In the genomic region with DNA sequence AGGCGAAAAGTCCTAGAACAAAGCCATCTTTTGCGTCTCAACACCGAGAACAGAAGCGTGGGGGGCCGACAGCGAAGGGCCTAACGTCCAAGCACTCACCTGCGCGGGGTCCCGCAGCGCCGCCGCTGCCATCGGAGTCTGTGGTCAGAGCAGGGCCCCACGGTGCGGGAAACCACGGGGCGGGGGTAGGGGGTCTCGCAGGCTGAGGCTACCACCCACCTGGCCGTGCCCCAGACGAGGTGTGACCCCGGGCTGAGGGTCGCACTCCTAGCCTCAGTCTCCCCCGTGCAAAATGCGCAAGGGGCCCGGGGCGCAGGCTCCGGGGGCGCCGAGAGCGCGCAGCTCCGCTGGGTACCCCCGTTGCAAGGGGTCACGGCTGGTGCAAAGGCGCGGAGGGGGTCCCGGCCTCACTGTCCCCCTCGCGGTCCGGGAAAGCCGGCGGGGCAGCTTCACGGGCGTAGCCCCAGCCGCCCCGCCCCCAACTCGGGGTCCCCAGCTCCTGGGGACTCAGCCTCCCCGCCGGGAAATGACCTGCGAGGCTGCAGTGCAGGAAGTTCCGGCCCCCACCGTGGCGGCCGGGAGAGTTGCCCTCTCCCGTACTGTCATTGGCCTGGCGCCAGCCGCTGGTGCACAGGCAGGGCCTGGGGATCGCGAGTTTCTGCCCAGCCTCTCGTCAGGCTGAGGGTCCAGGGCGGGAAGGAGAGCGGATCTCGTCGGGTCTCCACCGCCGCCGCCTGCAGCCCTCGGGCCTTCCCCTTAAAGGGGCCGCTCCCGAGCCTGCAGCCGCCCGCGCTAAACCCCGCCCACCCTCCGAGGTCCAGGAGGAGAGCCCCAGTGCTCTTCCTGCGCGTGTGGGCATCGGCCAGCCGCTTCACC, we compare ENCODE assay signal across 1 cellular context.
TF ChIP-seq lines count a peak whose summit lies in the region.

TSS of gene ZNF792 (minus strand) at position 699 of the 876 bp plus-strand sequence. CDS start at position 132, 567 bp downstream.

TF ChIP-seq in GM12878, 131 proteins besides CTCF, POLR2A, EP300 and RAD21 (continued from another document and continues in another):
- TF ChIP-seq, protein P1, sequence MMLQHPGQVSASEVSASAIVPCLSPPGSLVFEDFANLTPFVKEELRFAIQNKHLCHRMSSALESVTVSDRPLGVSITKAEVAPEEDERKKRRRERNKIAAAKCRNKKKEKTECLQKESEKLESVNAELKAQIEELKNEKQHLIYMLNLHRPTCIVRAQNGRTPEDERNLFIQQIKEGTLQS (IDR thresholded peaks at IDR 0.05; ENCODE audit: borderline replicate concordance, extremely low read depth, low read depth, low read length) = no peak
- no peak for TF ChIP-seq ZSCAN29 (IDR thresholded peaks at IDR 0.05)
- TF ChIP-seq, protein P2, sequence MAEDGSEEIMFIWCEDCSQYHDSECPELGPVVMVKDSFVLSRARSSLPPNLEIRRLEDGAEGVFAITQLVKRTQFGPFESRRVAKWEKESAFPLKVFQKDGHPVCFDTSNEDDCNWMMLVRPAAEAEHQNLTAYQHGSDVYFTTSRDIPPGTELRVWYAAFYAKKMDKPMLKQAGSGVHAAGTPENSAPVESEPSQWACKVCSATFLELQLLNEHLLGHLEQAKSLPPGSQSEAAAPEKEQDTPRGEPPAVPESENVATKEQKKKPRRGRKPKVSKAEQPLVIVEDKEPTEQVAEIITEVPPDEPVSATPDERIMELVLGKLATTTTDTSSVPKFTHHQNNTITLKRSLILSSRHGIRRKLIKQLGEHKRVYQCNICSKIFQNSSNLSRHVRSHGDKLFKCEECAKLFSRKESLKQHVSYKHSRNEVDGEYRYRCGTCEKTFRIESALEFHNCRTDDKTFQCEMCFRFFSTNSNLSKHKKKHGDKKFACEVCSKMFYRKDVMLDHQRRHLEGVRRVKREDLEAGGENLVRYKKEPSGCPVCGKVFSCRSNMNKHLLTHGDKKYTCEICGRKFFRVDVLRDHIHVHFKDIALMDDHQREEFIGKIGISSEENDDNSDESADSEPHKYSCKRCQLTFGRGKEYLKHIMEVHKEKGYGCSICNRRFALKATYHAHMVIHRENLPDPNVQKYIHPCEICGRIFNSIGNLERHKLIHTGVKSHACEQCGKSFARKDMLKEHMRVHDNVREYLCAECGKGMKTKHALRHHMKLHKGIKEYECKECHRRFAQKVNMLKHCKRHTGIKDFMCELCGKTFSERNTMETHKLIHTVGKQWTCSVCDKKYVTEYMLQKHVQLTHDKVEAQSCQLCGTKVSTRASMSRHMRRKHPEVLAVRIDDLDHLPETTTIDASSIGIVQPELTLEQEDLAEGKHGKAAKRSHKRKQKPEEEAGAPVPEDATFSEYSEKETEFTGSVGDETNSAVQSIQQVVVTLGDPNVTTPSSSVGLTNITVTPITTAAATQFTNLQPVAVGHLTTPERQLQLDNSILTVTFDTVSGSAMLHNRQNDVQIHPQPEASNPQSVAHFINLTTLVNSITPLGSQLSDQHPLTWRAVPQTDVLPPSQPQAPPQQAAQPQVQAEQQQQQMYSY (CRISPR knock-in tag; IDR thresholded peaks at IDR 0.05) = no peak
- TF ChIP-seq NBN (IDR thresholded peaks at IDR 0.05) = 0 out of 2 replicates have a peak, but pooled peaks have one; percentile 43
- 0 out of 2 replicates have a peak, but pooled peaks have one; percentile 20 for TF ChIP-seq HCFC1 (IDR thresholded peaks at IDR 0.05; ENCODE audit: low read length)
- peak; percentile 39; the same call in 1 of the 2 replicates for TF ChIP-seq ZBTB40 (IDR thresholded peaks at IDR 0.05; ENCODE audit: borderline replicate concordance)
- no peak for TF ChIP-seq ESRRA (IDR thresholded peaks at IDR 0.05; ENCODE audit: low read length)
- peak in 1 of 2 experiments; percentile 36; a peak in 1 of 4 replicates for TF ChIP-seq BHLHE40 (IDR thresholded peaks at IDR 0.05; ENCODE audit: borderline replicate concordance in 1 of 2, low read depth in 2 of 2, low read length in 1 of 2)
- TF ChIP-seq RELB (IDR thresholded peaks at IDR 0.05; ENCODE audit: low read depth) = 0 out of 2 replicates have a peak, but pooled peaks have one; percentile 17
- peak; percentile 27 for TF ChIP-seq MEF2B (IDR thresholded peaks at IDR 0.05; ENCODE audit: partially characterized antibody, poor library complexity, severe bottlenecking)
- TF ChIP-seq, protein P3, sequence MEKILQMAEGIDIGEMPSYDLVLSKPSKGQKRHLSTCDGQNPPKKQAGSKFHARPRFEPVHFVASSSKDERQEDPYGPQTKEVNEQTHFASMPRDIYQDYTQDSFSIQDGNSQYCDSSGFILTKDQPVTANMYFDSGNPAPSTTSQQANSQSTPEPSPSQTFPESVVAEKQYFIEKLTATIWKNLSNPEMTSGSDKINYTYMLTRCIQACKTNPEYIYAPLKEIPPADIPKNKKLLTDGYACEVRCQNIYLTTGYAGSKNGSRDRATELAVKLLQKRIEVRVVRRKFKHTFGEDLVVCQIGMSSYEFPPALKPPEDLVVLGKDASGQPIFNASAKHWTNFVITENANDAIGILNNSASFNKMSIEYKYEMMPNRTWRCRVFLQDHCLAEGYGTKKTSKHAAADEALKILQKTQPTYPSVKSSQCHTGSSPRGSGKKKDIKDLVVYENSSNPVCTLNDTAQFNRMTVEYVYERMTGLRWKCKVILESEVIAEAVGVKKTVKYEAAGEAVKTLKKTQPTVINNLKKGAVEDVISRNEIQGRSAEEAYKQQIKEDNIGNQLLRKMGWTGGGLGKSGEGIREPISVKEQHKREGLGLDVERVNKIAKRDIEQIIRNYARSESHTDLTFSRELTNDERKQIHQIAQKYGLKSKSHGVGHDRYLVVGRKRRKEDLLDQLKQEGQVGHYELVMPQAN (conservative IDR thresholded peaks at IDR 0.05) = peak; percentile 26; the same call in 1 of the 2 replicates
- no peak for TF ChIP-seq HDAC6 (IDR thresholded peaks at IDR 0.05; ENCODE audit: unreplicated experiment)
- no peak for TF ChIP-seq POLR2AphosphoS5 (IDR thresholded peaks at IDR 0.05; ENCODE audit: low read length)
- no peak for TF ChIP-seq CREM (IDR thresholded peaks at IDR 0.05; ENCODE audit: low read depth)
- TF ChIP-seq NR2F1 (conservative IDR thresholded peaks at IDR 0.05) = peak; percentile 77
- TF ChIP-seq GATAD2B (conservative IDR thresholded peaks at IDR 0.05; ENCODE audit: low read depth) = peak; percentile 84; the same call in 1 of the 2 replicates
- TF ChIP-seq IRF4 (IDR thresholded peaks at IDR 0.05; ENCODE audit: low read depth, low read length) = no peak
- no peak for TF ChIP-seq CBFB (IDR thresholded peaks at IDR 0.05; ENCODE audit: low read depth)
- TF ChIP-seq SIN3A (IDR thresholded peaks at IDR 0.05; ENCODE audit: low read depth, low read length) = no peak
- no peak for TF ChIP-seq CHD4 (IDR thresholded peaks at IDR 0.05)
- no peak for TF ChIP-seq SUPT20H (IDR thresholded peaks at IDR 0.05; ENCODE audit: borderline replicate concordance, control insufficient read depth, low read depth, low read length)
- TF ChIP-seq CEBPB (IDR thresholded peaks at IDR 0.05; ENCODE audit: borderline replicate concordance in 1 of 2, low read depth in 2 of 2, low read length in 2 of 2) = no peak
- TF ChIP-seq, protein P4, sequence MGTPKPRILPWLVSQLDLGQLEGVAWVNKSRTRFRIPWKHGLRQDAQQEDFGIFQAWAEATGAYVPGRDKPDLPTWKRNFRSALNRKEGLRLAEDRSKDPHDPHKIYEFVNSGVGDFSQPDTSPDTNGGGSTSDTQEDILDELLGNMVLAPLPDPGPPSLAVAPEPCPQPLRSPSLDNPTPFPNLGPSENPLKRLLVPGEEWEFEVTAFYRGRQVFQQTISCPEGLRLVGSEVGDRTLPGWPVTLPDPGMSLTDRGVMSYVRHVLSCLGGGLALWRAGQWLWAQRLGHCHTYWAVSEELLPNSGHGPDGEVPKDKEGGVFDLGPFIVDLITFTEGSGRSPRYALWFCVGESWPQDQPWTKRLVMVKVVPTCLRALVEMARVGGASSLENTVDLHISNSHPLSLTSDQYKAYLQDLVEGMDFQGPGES (IDR thresholded peaks at IDR 0.05) = no peak
- no peak for TF ChIP-seq RFX5 (IDR thresholded peaks at IDR 0.05; ENCODE audit: low read depth, low read length)
- TF ChIP-seq GABPA (IDR thresholded peaks at IDR 0.05; ENCODE audit: low read depth) = peak; percentile 36; the same call in 1 of the 2 replicates
- TF ChIP-seq MAX (IDR thresholded peaks at IDR 0.05; ENCODE audit: low read depth, low read length) = no peak; the same call in 1 of the 2 replicates
- no peak for TF ChIP-seq BCL11A (IDR thresholded peaks at IDR 0.05; ENCODE audit: low read depth, low read length)
- no peak for TF ChIP-seq ATF7 (IDR thresholded peaks at IDR 0.05; ENCODE audit: low read depth)
- no peak for TF ChIP-seq MYC (IDR thresholded peaks at IDR 0.05; ENCODE audit: insufficient read depth, insufficient read length, insufficient replicate concordance, low read length, severe bottlenecking)
- TF ChIP-seq ETV6 (conservative IDR thresholded peaks at IDR 0.05 in 1 of 2, IDR thresholded peaks at IDR 0.05 in 1 of 2; ENCODE audit: borderline replicate concordance in 1 of 2, low read depth in 1 of 2) = no peak
- TF ChIP-seq TAF1 (IDR thresholded peaks at IDR 0.05; ENCODE audit: borderline replicate concordance, low read depth, low read length) = no peak
- TF ChIP-seq, protein P5, sequence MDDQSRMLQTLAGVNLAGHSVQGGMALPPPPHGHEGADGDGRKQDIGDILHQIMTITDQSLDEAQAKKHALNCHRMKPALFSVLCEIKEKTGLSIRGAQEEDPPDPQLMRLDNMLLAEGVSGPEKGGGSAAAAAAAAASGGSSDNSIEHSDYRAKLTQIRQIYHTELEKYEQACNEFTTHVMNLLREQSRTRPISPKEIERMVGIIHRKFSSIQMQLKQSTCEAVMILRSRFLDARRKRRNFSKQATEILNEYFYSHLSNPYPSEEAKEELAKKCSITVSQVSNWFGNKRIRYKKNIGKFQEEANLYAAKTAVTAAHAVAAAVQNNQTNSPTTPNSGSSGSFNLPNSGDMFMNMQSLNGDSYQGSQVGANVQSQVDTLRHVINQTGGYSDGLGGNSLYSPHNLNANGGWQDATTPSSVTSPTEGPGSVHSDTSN (IDR thresholded peaks at IDR 0.05; ENCODE audit: insufficient replicate concordance, low read depth, low read length) = no peak
- TF ChIP-seq DPF2 (IDR thresholded peaks at IDR 0.05) = peak; percentile 46; the same call in 1 of the 2 replicates
- no peak for TF ChIP-seq CHD2 (IDR thresholded peaks at IDR 0.05; ENCODE audit: borderline replicate concordance, low read depth, low read length)
